13 cellular contexts compared by ENCODE assay signal in the genomic region with DNA sequence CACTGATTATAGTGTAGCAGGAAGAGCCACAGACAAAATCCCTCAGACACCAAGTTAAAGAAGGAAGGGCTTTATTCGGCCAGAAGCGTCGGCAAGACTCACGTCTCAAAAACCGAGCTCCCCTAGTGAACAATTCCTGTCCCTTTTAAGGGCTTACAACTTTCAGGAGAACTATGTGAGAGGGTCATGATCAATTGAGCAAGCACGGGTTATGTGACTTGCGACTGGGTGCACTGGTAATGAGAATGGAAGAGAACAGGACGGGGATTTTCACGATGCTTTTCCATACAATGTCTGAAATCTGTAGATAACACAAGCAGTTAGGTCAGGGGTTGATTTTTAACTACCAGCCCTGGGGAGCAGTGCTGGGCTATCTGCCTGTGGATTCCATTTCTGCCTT.
"Had no signal": no experiment of that assay in that cellular context is flagged by ENCODE, and none has a peak within 500 bp of the region (broad histone marks: within the 10 kb centered on the region; RNA-seq: fewer than 3 reads in every experiment).

No MANE protein-coding gene starts in this region.

- H3K4me3 ChIP-seq: right atrium auricular region had no signal

- H3K4me1 ChIP-seq: foreskin keratinocyte, right atrium auricular region had no signal

- H3K36me3 Mint-ChIP-seq: immature natural killer cell; natural killer cell treated with Interleukin-12 subunit alpha and Interleukin-12 subunit beta and Interleukin-15 and Interleukin-18, amount 100 ng/mL, for 72 hours had no signal

- H3K36me3 ChIP-seq: neutrophil, right atrium auricular region had no signal

- H3K4me3 Mint-ChIP-seq: dendritic cell treated with granulocyte-macrophage colony-stimulating factor and Interleukin-4, amounts not matched to agents 40 ng/mL and 50 ng/mL, for 4 days; effector memory CD8-positive, alpha-beta T cell; immature natural killer cell; natural killer cell treated with Interleukin-12 subunit alpha and Interleukin-12 subunit beta and Interleukin-15 and Interleukin-18, amount 100 ng/mL, for 72 hours had no signal

- H3K4me1 Mint-ChIP-seq: immature natural killer cell had no signal

- H3K27me3 Mint-ChIP-seq: effector memory CD8-positive, alpha-beta T cell had no signal

- H3K27ac ChIP-seq: foreskin keratinocyte, neutrophil, right atrium auricular region had no signal

- H3K9me3 Mint-ChIP-seq: dendritic cell treated with granulocyte-macrophage colony-stimulating factor and Interleukin-4, amounts not matched to agents 40 ng/mL and 50 ng/mL, for 4 days; effector memory CD8-positive, alpha-beta T cell; natural killer cell treated with Interleukin-12 subunit alpha and Interleukin-12 subunit beta and Interleukin-15 and Interleukin-18, amount 100 ng/mL, for 72 hours had no signal

- ATAC-seq: effector memory CD8-positive, alpha-beta T cell; foreskin keratinocyte; left cardiac atrium; left ventricle myocardium superior; natural killer cell treated with Interleukin-12 subunit alpha and Interleukin-12 subunit beta and Interleukin-15 and Interleukin-18, amount 100 ng/mL, for 72 hours had no signal

- H3K27me3 ChIP-seq: foreskin keratinocyte, right atrium auricular region had no signal

- H3K27ac Mint-ChIP-seq: dendritic cell treated with granulocyte-macrophage colony-stimulating factor and Interleukin-4, amounts not matched to agents 40 ng/mL and 50 ng/mL, for 4 days; effector memory CD8-positive, alpha-beta T cell; immature natural killer cell; natural killer cell treated with Interleukin-12 subunit alpha and Interleukin-12 subunit beta and Interleukin-15 and Interleukin-18, amount 100 ng/mL, for 72 hours had no signal

- DNase-seq: cerebellar nuclear complex; effector memory CD8-positive, alpha-beta T cell; foreskin keratinocyte; immature natural killer cell; left cardiac atrium; left ventricle myocardium superior; small intestine; stimulated activated CD4-positive, alpha-beta T cell treated with anti-CD3 and anti-CD28 coated beads, Interleukin-12 subunit alpha, Interleukin-12 subunit beta, amount 100 ng/mL, for 4 hours; stimulated activated naive CD4-positive, alpha-beta T cell treated with Interleukin-2 at 50 U/mL for 16 hours had no signal
